23 cellular contexts compared by ENCODE assay signal in genomic region chr14:72588521-72588920, GRCh38.
DNase-seq lines count a peak whose midpoint lies in the region; ATAC-seq and TF ChIP-seq lines count a peak whose summit lies in the region.
"Had no signal": no experiment of that assay in that cellular context is flagged by ENCODE, and none has a peak within 500 bp of the region (broad histone marks: within the 10 kb centered on the region; RNA-seq: fewer than 3 reads in every experiment).

No MANE protein-coding gene starts in this region.

- 29% methylated on average over 5 of the region's 5 CpGs for WGBS in SK-N-SH (ENCODE audit: low lambda C conversion rate)
- 85% methylated on average over 4 of the region's 5 CpGs for WGBS in mesenchymal stem cell

- no peaks in the 10 kb centered on the region for H3K36me3 ChIP-seq in SK-N-SH (replicated peaks in 1 of 2; ENCODE audit: control insufficient read depth in 1 of 2, insufficient read depth in 2 of 2, low read length in 1 of 2)
- no peaks in the 10 kb centered on the region for H3K36me3 ChIP-seq in mesenchymal stem cell (ENCODE audit: control insufficient read depth in 1 of 2, insufficient read depth in 2 of 2, low read depth in 1 of 2, low read length in 2 of 2)
- H3K36me3 ChIP-seq: BLaER1 treated with 17β-estradiol and CSF1 and Interleukin-3, amounts not matched to agents 10 nM and 100 nM had no signal

- no peak overlapping the region for H3K4me3 Mint-ChIP-seq in activated B cell treated with CpG ODN at 0.5 μM for 24 hours
- H3K4me3 Mint-ChIP-seq in stimulated activated memory B cell treated with anti-CD40 and anti-IgM and Interleukin-4, amounts not matched to agents 10 μg/mL and 1 μg/mL and 100 μg/mL, for 72 hours: no peak overlapping the region
- H3K4me3 Mint-ChIP-seq: CD4-positive, alpha-beta T cell; T-helper 1 cell treated with Interleukin-12 subunit alpha and Interleukin-12 subunit beta and Interleukin-4 antibody, amounts not matched to agents 30 μg/mL and 1 μg/mL, for 36 hours had no signal

- no peaks in the 10 kb centered on the region for H3K36me3 Mint-ChIP-seq in activated B cell treated with CpG ODN at 0.5 μM for 24 hours (ENCODE audit: low read depth)
- H3K36me3 Mint-ChIP-seq in stimulated activated memory B cell treated with anti-CD40 and anti-IgM and Interleukin-4, amounts not matched to agents 10 μg/mL and 1 μg/mL and 100 μg/mL, for 72 hours: no peaks in the 10 kb centered on the region

- no peaks in the 10 kb centered on the region for H3K79me2 ChIP-seq in SK-N-SH (ENCODE audit: insufficient read depth)

- H3K4me2 ChIP-seq in SK-N-SH (no peak overlapping the region), mesenchymal stem cell (ENCODE audit: low read length, poor library complexity, severe bottlenecking) (no peak overlapping the region)
- H3K4me2 ChIP-seq: BLaER1 treated with 17β-estradiol and CSF1 and Interleukin-3, amounts not matched to agents 10 nM and 100 nM had no signal

- POLR2A ChIA-PET in activated B cell treated with CpG ODN at 0.5 μM for 24 hours (lab: Charles Lee): interaction anchor here (1.6 kb wide), 1 partner anchor 10 kb away, joined by 3 read pairs; no protein-coding TSS in a partner anchor
- POLR2A ChIA-PET in SK-N-SH (lab: Yijun Ruan, JAX): no interaction called here

- H3K79me1 ChIP-seq in mesenchymal stem cell (replicated peaks; ENCODE audit: low read length, poor library complexity, severe bottlenecking): no peaks in the 10 kb centered on the region

- H3K27ac Mint-ChIP-seq in activated B cell treated with CpG ODN at 0.5 μM for 24 hours: peak overlapping the region; percentile 60
- H3K27ac Mint-ChIP-seq in stimulated activated memory B cell treated with anti-CD40 and anti-IgM and Interleukin-4, amounts not matched to agents 10 μg/mL and 1 μg/mL and 100 μg/mL, for 72 hours: peak overlapping the region; percentile 20
- H3K27ac Mint-ChIP-seq: CD4-positive, alpha-beta T cell; T-helper 1 cell treated with Interleukin-12 subunit alpha and Interleukin-12 subunit beta and Interleukin-4 antibody, amounts not matched to agents 30 μg/mL and 1 μg/mL, for 36 hours had no signal

- no peaks in the 10 kb centered on the region for H3K27me3 ChIP-seq in SK-N-SH (ENCODE audit: insufficient read depth)
- peaks cover 0 to 14% of the 10 kb centered on the region in 2 experiments for H3K27me3 ChIP-seq in mesenchymal stem cell (ENCODE audit: control insufficient read depth in 1 of 2, insufficient read depth in 1 of 2, low read length in 2 of 2)
- H3K27me3 ChIP-seq: BLaER1 treated with 17β-estradiol and CSF1 and Interleukin-3, amounts not matched to agents 10 nM and 100 nM had no signal

- H3K4me1 ChIP-seq in SK-N-SH (ENCODE audit: control insufficient read depth in 1 of 2, insufficient read depth in 2 of 2, low read depth in 1 of 2, low read length in 1 of 2) (peaks cover 0 to 8% of the 10 kb centered on the region in 2 experiments; a peak in 1 of 4 replicates), mesenchymal stem cell (ENCODE audit: control insufficient read depth, insufficient read depth, low read depth, low read length) (peaks cover 2% of the 10 kb centered on the region)

- CTCF ChIA-PET in activated B cell treated with CpG ODN at 0.5 μM for 24 hours (lab: Charles Lee) (interaction anchor here (1.0 kb wide), 1 partner anchor 10 kb away, joined by 4 read pairs; no protein-coding TSS in a partner anchor), SK-N-SH (lab: Yijun Ruan, JAX) (interaction anchor here (0.5 to 1.3 kb wide), 2 partner anchors 72 to 316 kb away, joined by 3 to 4 read pairs; no protein-coding TSS in a partner anchor)

- H2BK5ac ChIP-seq in mesenchymal stem cell (ENCODE audit: low read depth, low read length, poor library complexity, severe bottlenecking): no peak overlapping the region

- H3K27ac ChIP-seq in SK-N-SH (ENCODE audit: low read depth in 2 of 2, low read length in 1 of 2): no peak overlapping the region
- no peak overlapping the region for H3K27ac ChIP-seq in mesenchymal stem cell (ENCODE audit: low read length, poor library complexity, severe bottlenecking)
- H3K27ac ChIP-seq: BLaER1 treated with 17β-estradiol and CSF1 and Interleukin-3, amounts not matched to agents 10 nM and 100 nM; RWPE1 had no signal

- no peaks in the 10 kb centered on the region for H3F3A ChIP-seq in SK-N-SH (replicated peaks; ENCODE audit: insufficient read depth)

- no peak overlapping the region for H3K18ac ChIP-seq in mesenchymal stem cell (ENCODE audit: low read depth in 1 of 2, low read length in 2 of 2)

- H3K14ac ChIP-seq in mesenchymal stem cell (ENCODE audit: low read length in 2 of 2): no peak overlapping the region

- H2BK120ac ChIP-seq in mesenchymal stem cell (ENCODE audit: low read depth, low read length): no peak overlapping the region

- H2AFZ ChIP-seq in SK-N-SH (ENCODE audit: low read depth) (no peak overlapping the region), mesenchymal stem cell (ENCODE audit: low read depth, low read length) (no peak overlapping the region)

- no peak for TF ChIP-seq EP300 in SK-N-SH (IDR thresholded peaks at IDR 0.05; ENCODE audit: borderline replicate concordance in 1 of 2, low read depth in 1 of 2, low read length in 1 of 2)

- H3K9me2 ChIP-seq in SK-N-SH: no peaks in the 10 kb centered on the region

- H4K20me1 ChIP-seq in SK-N-SH (ENCODE audit: insufficient read depth): no peaks in the 10 kb centered on the region
- H4K20me1 ChIP-seq: BLaER1 treated with 17β-estradiol and CSF1 and Interleukin-3, amounts not matched to agents 10 nM and 100 nM had no signal

- ATAC-seq in activated B cell treated with CpG ODN at 0.5 μM for 24 hours (ENCODE audit: low read depth) (peak; percentile 7), GM21619 (IDR thresholded peaks at IDR 0.05; ENCODE audit: unreplicated experiment) (no peak)
- peak; percentile 82 for ATAC-seq in stimulated activated memory B cell treated with anti-CD40 and anti-IgM and Interleukin-4, amounts not matched to agents 10 μg/mL and 1 μg/mL and 100 μg/mL, for 72 hours
- ATAC-seq: HepG2 had no signal

- H2BK15ac ChIP-seq in mesenchymal stem cell (ENCODE audit: low read depth, poor library complexity, severe bottlenecking): no peak overlapping the region

- TF ChIP-seq CTCF in GM12865 (IDR thresholded peaks at IDR 0.05; ENCODE audit: insufficient read depth, low read depth, low read length, missing control alignments) (no peak), GM20000 (IDR thresholded peaks at IDR 0.05; ENCODE audit: extremely low read depth, missing control alignments) (no peak), activated B cell treated with CpG ODN at 0.5 μM for 24 hours (IDR thresholded peaks at IDR 0.05) (no peak), SK-N-SH (IDR thresholded peaks at IDR 0.05) (no peak)

- H4K8ac ChIP-seq in mesenchymal stem cell (ENCODE audit: low read length): no peak overlapping the region

- H3K4me1 Mint-ChIP-seq in activated B cell treated with CpG ODN at 0.5 μM for 24 hours: peaks cover 37% of the 10 kb centered on the region
- H3K4me1 Mint-ChIP-seq in stimulated activated memory B cell treated with anti-CD40 and anti-IgM and Interleukin-4, amounts not matched to agents 10 μg/mL and 1 μg/mL and 100 μg/mL, for 72 hours: peaks cover 26% of the 10 kb centered on the region

- no peak overlapping the region for H3K4ac ChIP-seq in mesenchymal stem cell (ENCODE audit: low read depth in 1 of 2, low read length in 2 of 2)

- no peaks in the 10 kb centered on the region for H3K27me3 Mint-ChIP-seq in activated B cell treated with CpG ODN at 0.5 μM for 24 hours
- no peaks in the 10 kb centered on the region for H3K27me3 Mint-ChIP-seq in stimulated activated memory B cell treated with anti-CD40 and anti-IgM and Interleukin-4, amounts not matched to agents 10 μg/mL and 1 μg/mL and 100 μg/mL, for 72 hours
- H3K27me3 Mint-ChIP-seq: CD4-positive, alpha-beta T cell had no signal

- no peak overlapping the region for H3K9ac ChIP-seq in SK-N-SH
- H3K9ac ChIP-seq in mesenchymal stem cell (ENCODE audit: low read length): no peak overlapping the region
- H3K9ac ChIP-seq: BLaER1 treated with 17β-estradiol and CSF1 and Interleukin-3, amounts not matched to agents 10 nM and 100 nM had no signal

- DNase-seq in GM12865 (ENCODE audit: low read depth) (peak; percentile 63), GM20000 (ENCODE audit: low spot score) (peak; percentile 49), activated B cell treated with CpG ODN at 0.5 μM for 24 hours (no peak), SK-N-SH (no peak), mesenchymal stem cell (no peak), SK-N-DZ (ENCODE audit: low spot score) (no peak)
- DNase-seq: CD4-positive, alpha-beta T cell; Karpas-422; NCI-H1105; NCI-H1436 treated with DMSO at 0.1 percent for 48 hours; NCI-H1930; NCI-H2107; NCI-H524; NCI-H748 treated with DMSO at 0.1 percent for 48 hours; NK-92 treated with Interleukin-12 subunit alpha and Interleukin-12 subunit beta, amount 100 ng/mL, for 24 hours; SHP77; SW 1271 had no signal

- peaks cover 3% of the 10 kb centered on the region for H3K9me3 Mint-ChIP-seq in activated B cell treated with CpG ODN at 0.5 μM for 24 hours
- no peaks in the 10 kb centered on the region for H3K9me3 Mint-ChIP-seq in stimulated activated memory B cell treated with anti-CD40 and anti-IgM and Interleukin-4, amounts not matched to agents 10 μg/mL and 1 μg/mL and 100 μg/mL, for 72 hours
- H3K9me3 Mint-ChIP-seq: CD4-positive, alpha-beta T cell had no signal

- TF ChIP-seq RAD21 in SK-N-SH (IDR thresholded peaks at IDR 0.05; ENCODE audit: low read length): no peak

- H3K23ac ChIP-seq in mesenchymal stem cell (ENCODE audit: low read length in 2 of 2): no peak overlapping the region

- H3K9me3 ChIP-seq in SK-N-SH: no peaks in the 10 kb centered on the region
- no peaks in the 10 kb centered on the region for H3K9me3 ChIP-seq in mesenchymal stem cell (ENCODE audit: control insufficient read depth, low read length)

- intact Hi-C loops in activated B cell treated with CpG ODN at 0.5 μM for 24 hours (cut with micrococcal nuclease): no loop called here

- H3K4me3 ChIP-seq in GM12865 (ENCODE audit: low read depth, low read length) (no peak overlapping the region), SK-N-SH (ENCODE audit: low read depth in 2 of 2, low read length in 1 of 2) (no peak overlapping the region), mesenchymal stem cell (ENCODE audit: insufficient read depth in 1 of 2, low read depth in 1 of 2, low read length in 2 of 2) (no peak overlapping the region)
- H3K4me3 ChIP-seq: BLaER1 treated with 17β-estradiol and CSF1 and Interleukin-3, amounts not matched to agents 10 nM and 100 nM had no signal

- H2AK5ac ChIP-seq in mesenchymal stem cell (ENCODE audit: low read length, severe bottlenecking): no peak overlapping the region

- H2BK12ac ChIP-seq in mesenchymal stem cell (ENCODE audit: low read length in 2 of 2): no peak overlapping the region

- no peak overlapping the region for H4K91ac ChIP-seq in mesenchymal stem cell (ENCODE audit: low read length)

TF ChIP-seq in SK-N-SH, 30 proteins besides CTCF, POLR2A, EP300 and RAD21 (continues in another document):
- no peak for TF ChIP-seq TCF12 (IDR thresholded peaks at IDR 0.05)
- no peak for TF ChIP-seq GATA2 (CRISPR knock-in tag; IDR thresholded peaks at IDR 0.05)
- no peak for TF ChIP-seq MEF2A (IDR thresholded peaks at IDR 0.05; ENCODE audit: borderline replicate concordance, low read depth)

Comparison
In these comparisons a context has a peak if more than half of its experiments do, and no peak if none do; other contexts are left out.
1. DNase-seq: peak in GM12865 (single experiment) and GM20000 (single experiment); none in activated B cell treated with CpG ODN at 0.5 μM for 24 hours (single experiment), SK-N-SH (single experiment), mesenchymal stem cell (single experiment) and SK-N-DZ (single experiment).